22 cellular contexts compared by ENCODE assay signal in the genomic region with DNA sequence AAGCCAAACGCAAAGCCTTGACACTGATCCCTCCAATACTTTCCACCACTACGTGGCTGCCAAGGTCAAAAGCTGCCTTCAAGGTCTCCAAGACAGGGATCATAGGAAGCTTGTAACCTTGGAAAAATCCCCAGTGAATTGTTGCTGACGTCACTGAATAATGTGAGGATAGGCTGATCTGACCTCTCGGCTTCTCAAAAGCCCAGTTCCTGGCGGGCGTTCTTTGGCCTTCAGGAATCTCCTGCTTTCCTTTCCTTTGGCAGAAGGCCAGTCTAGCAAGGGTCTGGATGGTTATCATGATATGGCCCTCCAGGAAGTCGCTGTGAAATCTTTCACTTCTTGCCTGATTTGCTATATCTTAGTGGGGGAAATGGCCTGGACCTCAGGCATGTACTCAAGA.
A peak's percentile ranks its signal among the peaks of the same experiment; 100 is the strongest.
DNase-seq lines count a peak whose midpoint lies in the region; ATAC-seq and TF ChIP-seq lines count a peak whose summit lies in the region.
"Had no signal": no experiment of that assay in that cellular context is flagged by ENCODE, and none has a peak within 500 bp of the region (broad histone marks: within the 10 kb centered on the region; RNA-seq: fewer than 3 reads in every experiment).

No MANE protein-coding gene starts in this region.

- no peak overlapping the region for H3K4me2 ChIP-seq in parathyroid adenoma (ENCODE audit: low read length)
- H3K4me2 ChIP-seq in GM23248 (ENCODE audit: unreplicated experiment) = no peak overlapping the region

- no peak for DNase-seq in Right ventricle myocardium superior
- DNase-seq in cardiac septum (ENCODE audit: low spot score) = no peak
- DNase-seq in right cardiac atrium = peak; percentile 38 to 80 (median 54)
- no peak for DNase-seq in GM23248
- DNase-seq in hepatic stellate cell (ENCODE audit: low spot score) = no peak
- DNase-seq: activated CD8-positive, alpha-beta memory T cell treated with anti-CD3 and anti-CD28 coated beads for 24 hours; activated naive CD4-positive, alpha-beta T cell treated with anti-CD3 and anti-CD28 coated beads, Interleukin-2, amount 50 U/mL, for 16 hours; activated T-cell treated with anti-CD3 and anti-CD28 coated beads, Interleukin-2, amount 50 U/mL, for 4 hours; BE2C; Calu3; effector CD4-positive, alpha-beta T cell; glutamatergic neuron; HCEC 1CT; lower lobe of right lung; NCI-H1105; NCI-H510A; stimulated activated naive CD4-positive, alpha-beta T cell treated with Interleukin-2 at 50 U/mL for 16 hours; T-helper 9 cell had no signal

- peaks cover 4% of the 10 kb centered on the region; the same call in 1 of the 2 replicates for H3F3A ChIP-seq in GM23248 (ENCODE audit: insufficient read depth)

- 48% methylated on average over 7 of the region's 7 CpGs for WGBS in right cardiac atrium
- 90 to 91% methylated on average over 7 of the region's 7 CpGs for WGBS in GM23248 (ENCODE audit: low coverage in 1 of 2, low lambda C conversion rate in 2 of 2, missing lambda C conversion rate in 2 of 2), 2 experiments

- no peaks in the 10 kb centered on the region for H3K9me2 ChIP-seq in GM23248 (ENCODE audit: insufficient read depth)

- H4K20me1 ChIP-seq in GM23248 (ENCODE audit: insufficient read depth) = no peaks in the 10 kb centered on the region

- H3K27ac ChIP-seq in right cardiac atrium (ENCODE audit: low read length) (no peak overlapping the region), parathyroid adenoma (peak overlapping the region; percentile 24), GM23248 (no peak overlapping the region)
- H3K27ac ChIP-seq: ascending aorta, lower lobe of right lung had no signal

- H3K36me3 ChIP-seq in parathyroid adenoma (ENCODE audit: control insufficient read depth, insufficient read depth, low read length) (no peaks in the 10 kb centered on the region), GM23248 (ENCODE audit: low read depth) (no peaks in the 10 kb centered on the region)
- H3K36me3 ChIP-seq: ascending aorta, BE2C, lower lobe of right lung had no signal

- peak; percentile 41 for ATAC-seq in Right ventricle myocardium superior (ENCODE audit: poor library complexity)
- peak; percentile 73 to 90 for ATAC-seq in right cardiac atrium
- ATAC-seq in GM21423 (IDR thresholded peaks at IDR 0.05; ENCODE audit: unreplicated experiment) = no peak
- ATAC-seq in HG03025 (IDR thresholded peaks at IDR 0.05; ENCODE audit: low FRiP score, unreplicated experiment) = no peak
- ATAC-seq: activated T-cell treated with anti-CD3 and anti-CD28 coated beads, Interleukin-2, amount 50 U/mL, for 4 hours had no signal

- intact Hi-C loops in Right ventricle myocardium superior (cut with DNase I) = no loop called here
- intact Hi-C loops in cardiac septum (cut with DNase I) = loop anchor here (10.0 kb wide), 1 partner anchor 139 kb away; no protein-coding TSS in a partner anchor
- intact Hi-C loops in right cardiac atrium (cut with DNase I) = no loop called here

- TF ChIP-seq CTCF in parathyroid adenoma (IDR thresholded peaks at IDR 0.05) = no peak

- no peak overlapping the region for H3K4me3 ChIP-seq in right cardiac atrium (ENCODE audit: low read length)
- H3K4me3 ChIP-seq in parathyroid adenoma (ENCODE audit: low read depth, low read length) = no peak overlapping the region
- H3K4me3 ChIP-seq in GM23248 = no peak overlapping the region
- H3K4me3 ChIP-seq: ascending aorta, lower lobe of right lung had no signal

- H2AFZ ChIP-seq in parathyroid adenoma (peak overlapping the region; percentile 31), GM23248 (no peak overlapping the region)

- no peaks in the 10 kb centered on the region for H3K9me3 ChIP-seq in right cardiac atrium (ENCODE audit: control insufficient read depth, low read length)
- no peaks in the 10 kb centered on the region for H3K9me3 ChIP-seq in parathyroid adenoma (ENCODE audit: control insufficient read depth, low read length)
- H3K9me3 ChIP-seq in GM23248 (ENCODE audit: low read depth) = no peaks in the 10 kb centered on the region
- H3K9me3 ChIP-seq: ascending aorta, BE2C, lower lobe of right lung had no signal

- H3K9ac ChIP-seq in parathyroid adenoma (no peak overlapping the region), GM23248 (no peak overlapping the region)

- in situ Hi-C loops in GM23248 (cut with MboI) = no loop called here

- H3K27me3 ChIP-seq in right cardiac atrium (ENCODE audit: control insufficient read depth, insufficient read depth) = no peaks in the 10 kb centered on the region
- no peaks in the 10 kb centered on the region for H3K27me3 ChIP-seq in parathyroid adenoma (ENCODE audit: control insufficient read depth, insufficient read depth, low read length)
- no peaks in the 10 kb centered on the region for H3K27me3 ChIP-seq in GM23248 (replicated peaks; ENCODE audit: insufficient read depth)
- H3K27me3 ChIP-seq: ascending aorta, BE2C had no signal

- H3K4me1 ChIP-seq in right cardiac atrium (ENCODE audit: control insufficient read depth, insufficient read depth, low read length) (peaks cover 4% of the 10 kb centered on the region), parathyroid adenoma (no peaks in the 10 kb centered on the region), GM23248 (ENCODE audit: insufficient read depth) (peaks cover 12% of the 10 kb centered on the region)
- H3K4me1 ChIP-seq: ascending aorta, BE2C had no signal

- no peaks in the 10 kb centered on the region for H3K79me2 ChIP-seq in parathyroid adenoma
- no peaks in the 10 kb centered on the region for H3K79me2 ChIP-seq in GM23248 (ENCODE audit: insufficient read depth)

Comparison
In these comparisons a context has a peak if more than half of its experiments do, and no peak if none do; other contexts are left out.
1. DNase-seq: peak in right cardiac atrium (3 of 3); none in Right ventricle myocardium superior (single experiment), cardiac septum (single experiment), GM23248 (single experiment) and hepatic stellate cell (single experiment).
2. ATAC-seq: peak in Right ventricle myocardium superior (single experiment) and right cardiac atrium (2 of 2); none in GM21423 (single experiment) and HG03025 (single experiment).